In the genomic region with DNA sequence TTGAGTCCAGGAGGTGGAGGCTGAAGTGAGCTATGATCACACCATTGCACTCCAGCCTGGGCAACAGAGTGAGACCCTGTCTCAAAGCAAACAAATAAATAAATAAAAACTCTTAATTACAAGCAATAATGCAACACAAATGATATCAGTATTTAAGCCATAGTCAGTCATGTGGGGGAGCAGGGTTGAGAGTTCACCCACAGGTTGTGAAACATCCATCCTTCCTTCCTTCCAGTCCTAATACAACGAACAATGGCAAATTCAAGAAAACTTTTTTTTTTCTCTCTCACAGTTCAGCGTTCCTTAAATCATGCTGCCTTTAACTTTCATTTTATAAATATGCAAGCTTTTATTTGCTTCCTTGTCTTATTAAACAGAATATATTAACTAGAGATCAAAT, we compare ENCODE assay signal across 25 cellular contexts. TPM values are rescaled to one million over a fixed set of nuclear protein-coding genes. Genes with fewer than 3 reads are reported as not detected.
DNase-seq lines count a peak whose midpoint lies in the region; ATAC-seq and TF ChIP-seq lines count a peak whose summit lies in the region.
"Had no signal": no experiment of that assay in that cellular context is flagged by ENCODE, and none has a peak within 500 bp of the region (broad histone marks: within the 10 kb centered on the region; RNA-seq: fewer than 3 reads in every experiment).

No MANE protein-coding gene starts in this region.

- no peaks in the 10 kb centered on the region for H3K27me3 Mint-ChIP-seq in WTC11 (ENCODE audit: low read depth)
- no peaks in the 10 kb centered on the region for H3K27me3 Mint-ChIP-seq in T-cell
- H3K27me3 Mint-ChIP-seq: activated CD4-positive, alpha-beta memory T cell treated with anti-CD3 and anti-CD28 coated beads for 36 hours; central memory CD8-positive, alpha-beta T cell; stimulated activated naive CD8-positive, alpha-beta T cell treated with anti-CD3 and anti-CD28 coated beads, Interleukin-15, Interleukin-2, amounts not matched to agents 100 ng/mL and 50 ng/mL, for 24 hours; T-helper 17 cell had no signal

- CTCF ChIA-PET in WTC11 (lab: Charles Lee) (interaction anchor here (0.6 kb wide), 1 partner anchor 12 kb away, joined by 3 read pairs; no protein-coding TSS in a partner anchor), T-cell (lab: Charles Lee) (no interaction called here)

- H3K4me3 ChIP-seq in BLaER1 (no peak overlapping the region), Karpas-422 (ENCODE audit: low read length) (no peak overlapping the region)
- H3K4me3 ChIP-seq: esophagus muscularis mucosa, GM23248, tibial artery had no signal

- H3K4me1 ChIP-seq in BLaER1: peaks cover 7% of the 10 kb centered on the region; the same call in 1 of the 2 replicates
- peaks cover 23% of the 10 kb centered on the region for H3K4me1 ChIP-seq in Karpas-422 (ENCODE audit: low read length)

- H3K27ac Mint-ChIP-seq in WTC11 (no peak overlapping the region), T-cell (peak overlapping the region in 1 of 2 donors; percentile 56)
- H3K27ac Mint-ChIP-seq: activated CD4-positive, alpha-beta memory T cell treated with anti-CD3 and anti-CD28 coated beads for 36 hours; nephron; stimulated activated naive CD8-positive, alpha-beta T cell treated with anti-CD3 and anti-CD28 coated beads, Interleukin-15, Interleukin-2, amounts not matched to agents 100 ng/mL and 50 ng/mL, for 24 hours; T-helper 17 cell had no signal

- peaks cover 91% of the 10 kb centered on the region for H3K79me2 ChIP-seq in Karpas-422 (ENCODE audit: low read length)

- H3K36me3 Mint-ChIP-seq in WTC11 (peaks cover 20% of the 10 kb centered on the region), T-cell (peaks cover 26% of the 10 kb centered on the region)

- POLR2A ChIA-PET in WTC11 (lab: Charles Lee) (interaction anchor here (0.6 kb wide), 1 partner anchor 144 kb away, joined by 3 read pairs; no protein-coding TSS in a partner anchor), T-cell (lab: Charles Lee) (no interaction called here)

- TF ChIP-seq CTCF in WTC11 (IDR thresholded peaks at IDR 0.05): no peak

- no peak overlapping the region for H2AFZ ChIP-seq in Karpas-422 (ENCODE audit: low read length)
- H2AFZ ChIP-seq: GM23248 had no signal

- no peak overlapping the region for H3K9ac ChIP-seq in BLaER1
- H3K9ac ChIP-seq in Karpas-422 (ENCODE audit: low read length): no peak overlapping the region
- H3K9ac ChIP-seq: GM23248, KMS-11 had no signal

- no peaks in the 10 kb centered on the region for H3K9me2 ChIP-seq in Karpas-422 (replicated peaks; ENCODE audit: insufficient read depth, low read length)

- H4K20me1 ChIP-seq in BLaER1: peaks cover 66% of the 10 kb centered on the region
- H4K20me1 ChIP-seq in Karpas-422 (ENCODE audit: insufficient read depth, low read depth, low read length): peaks cover 5% of the 10 kb centered on the region; the same call in 1 of the 2 replicates

- H3K9me3 ChIP-seq in BLaER1 (no peaks in the 10 kb centered on the region), Karpas-422 (ENCODE audit: low read length) (no peaks in the 10 kb centered on the region)
- H3K9me3 ChIP-seq: esophagus muscularis mucosa, tibial artery had no signal

- ATAC-seq in WTC11 (no peak), T-cell (replicated peaks in 1 of 4) (no peak), HG02588 (IDR thresholded peaks at IDR 0.05; ENCODE audit: unreplicated experiment) (no peak), GM21447 (IDR thresholded peaks at IDR 0.05; ENCODE audit: unreplicated experiment) (no peak)
- ATAC-seq: T-helper 17 cell had no signal

- H3K27ac ChIP-seq in BLaER1: 0 out of 2 replicates have a peak overlapping the region, but pooled peaks have one; percentile 4
- H3K27ac ChIP-seq in Karpas-422 (ENCODE audit: low read length): 0 out of 2 replicates have a peak overlapping the region, but pooled peaks have one; percentile 41
- H3K27ac ChIP-seq: GM23248, KMS-11, tibial artery, VCaP had no signal

- DNase-seq in Karpas-422: no peak
- no peak for DNase-seq in WTC11 (ENCODE audit: low spot score)
- peak; percentile 63 to 80 for DNase-seq in lung microvascular endothelial cell (ENCODE audit: low read depth in 2 of 2)
- no peak for DNase-seq in T-cell
- DNase-seq in T-helper 1 cell: no peak
- DNase-seq: activated CD4-positive, alpha-beta memory T cell treated with anti-CD3 and anti-CD28 coated beads for 36 hours; activated naive CD4-positive, alpha-beta T cell treated with Interleukin-2 at 50 U/mL for 16 hours; activated T-cell treated with anti-CD3 and anti-CD28 coated beads, Interleukin-2, amount 50 U/mL, for 1 hour; DMS79; effector CD4-positive, alpha-beta T cell; GM23248; NCI-H1105 treated with DMSO at 0.1 percent for 48 hours; NCI-H2107; NCI-H510A treated with DMSO at 0.1 percent for 48 hours; T-helper 17 cell; tibial artery had no signal

- no peak overlapping the region for H3K4me3 Mint-ChIP-seq in WTC11
- H3K4me3 Mint-ChIP-seq in T-cell: no peak overlapping the region
- H3K4me3 Mint-ChIP-seq: activated CD4-positive, alpha-beta memory T cell treated with anti-CD3 and anti-CD28 coated beads for 36 hours; central memory CD8-positive, alpha-beta T cell; nephron; stimulated activated naive CD8-positive, alpha-beta T cell treated with anti-CD3 and anti-CD28 coated beads, Interleukin-15, Interleukin-2, amounts not matched to agents 100 ng/mL and 50 ng/mL, for 24 hours; T-helper 17 cell had no signal

- H3K27me3 ChIP-seq in BLaER1 (no peaks in the 10 kb centered on the region), Karpas-422 (ENCODE audit: low read length) (no peaks in the 10 kb centered on the region)
- H3K27me3 ChIP-seq: esophagus muscularis mucosa, tibial artery had no signal

- peaks cover 6% of the 10 kb centered on the region for H3K4me1 Mint-ChIP-seq in WTC11
- peaks cover 39 to 48% (median 46%) of the 10 kb centered on the region in 3 donors for H3K4me1 Mint-ChIP-seq in T-cell

- H3K36me3 ChIP-seq in BLaER1: peaks cover 96% of the 10 kb centered on the region
- peaks cover 13% of the 10 kb centered on the region; the same call in 1 of the 2 replicates for H3K36me3 ChIP-seq in Karpas-422 (ENCODE audit: insufficient read depth, low read length)

- H3K4me2 ChIP-seq in BLaER1 (no peak overlapping the region), Karpas-422 (ENCODE audit: low read depth, low read length, poor library complexity, severe bottlenecking) (no peak overlapping the region)
- H3K4me2 ChIP-seq: KMS-11 had no signal

- H3K9me3 Mint-ChIP-seq in WTC11 (no peaks in the 10 kb centered on the region), T-cell (no peaks in the 10 kb centered on the region)
- H3K9me3 Mint-ChIP-seq: activated CD4-positive, alpha-beta memory T cell treated with anti-CD3 and anti-CD28 coated beads for 36 hours; central memory CD8-positive, alpha-beta T cell; nephron; stimulated activated naive CD8-positive, alpha-beta T cell treated with anti-CD3 and anti-CD28 coated beads, Interleukin-15, Interleukin-2, amounts not matched to agents 100 ng/mL and 50 ng/mL, for 24 hours had no signal

TF ChIP-seq in WTC11, 78 proteins besides CTCF, POLR2A, EP300 and RAD21:
- TF ChIP-seq ZSCAN18 (CRISPR knock-in tag; IDR thresholded peaks at IDR 0.05) (no peak), ZNF121 (CRISPR knock-in tag; IDR thresholded peaks at IDR 0.05) (0 out of 2 replicates have a peak, but pooled peaks have one; percentile 15)
TF ChIP-seq in WTC11: peak in this region for 1.

RNA-seq across cellular contexts. Expression of gene ZNF592, which starts 24.1 kb away (rescaled TPM):
- total RNA-seq in Karpas-422 (2014; rRNA removed; shearing (Covaris generic); ENCODE audit: low replicate concordance): 15.5 and 18.0 TPM in 2 replicates
- total RNA-seq in WTC11 (2021) (26.7 to 28.0 TPM (median 27.6 TPM) in 3 replicates), lung microvascular endothelial cell (2.8 and 4.8 TPM in 2 replicates), T-cell (10 to 100 TPM; 34.5 to 43.6 (median 39.0) TPM)

RNA-seq across cellular contexts. Expression of gene ALPK3, which starts 44.7 kb away (rescaled TPM):
- total RNA-seq in Karpas-422 (2014; rRNA removed; shearing (Covaris generic); ENCODE audit: low replicate concordance): under 0.01 and 0.07 TPM in 2 replicates
- 16.5 to 23.0 TPM (median 20.9 TPM) in 3 replicates for total RNA-seq in WTC11 (2021)
- 22.7 and 45.2 TPM in 2 replicates for total RNA-seq in lung microvascular endothelial cell
- under 1 TPM; 0.16 to 0.82 (median 0.22) TPM for total RNA-seq in T-cell

RNA-seq across cellular contexts. Expression of gene SEC11A, which starts 56.5 kb away (rescaled TPM):
- total RNA-seq in Karpas-422 (2014; rRNA removed; shearing (Covaris generic); ENCODE audit: low replicate concordance): 82.3 and 116 TPM in 2 replicates
- total RNA-seq in WTC11 (2021) (214 to 228 TPM (median 217 TPM) in 3 replicates), lung microvascular endothelial cell (231 and 283 TPM in 2 replicates), T-cell (10 to 100 TPM; 52.3 to 68.9 (median 66.5) TPM)

Comparison
In these comparisons a context has a peak if more than half of its experiments do, and no peak if none do; other contexts are left out.
1. DNase-seq: peak in lung microvascular endothelial cell (2 of 2); none in Karpas-422 (single experiment), WTC11 (single experiment), T-cell (0 of 34) and T-helper 1 cell (0 of 5).